Comparison of ENCODE assay signal across 1 cellular context in the genomic region with DNA sequence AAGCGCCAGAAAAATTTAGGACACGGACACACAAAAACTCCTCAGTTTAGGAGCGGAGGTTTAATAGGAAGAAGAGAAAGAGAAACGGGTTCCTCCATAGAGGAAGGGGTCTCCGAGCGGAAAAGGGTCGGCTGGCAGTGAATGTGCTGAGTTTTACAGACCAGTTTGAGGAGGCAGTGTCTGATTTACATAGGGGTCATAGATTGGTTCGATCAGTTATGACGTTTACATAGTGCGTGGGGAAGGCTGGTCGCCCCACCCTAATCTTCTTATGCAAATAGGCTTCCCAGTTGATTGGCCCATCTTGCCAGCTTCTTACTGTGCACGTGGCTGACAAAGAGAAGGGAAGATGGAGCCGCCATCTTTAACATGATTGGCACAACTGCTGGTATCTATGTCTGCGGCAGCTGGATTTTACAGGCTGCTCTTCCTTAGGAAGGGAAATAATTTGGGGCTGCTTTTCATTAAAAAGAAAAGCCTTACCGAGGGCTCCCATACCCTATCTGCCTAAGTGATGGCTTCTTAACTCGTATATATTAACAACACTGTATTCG.
A peak's percentile ranks its signal among the peaks of the same experiment; 100 is the strongest.
TF ChIP-seq lines count a peak whose summit lies in the region.

No MANE protein-coding gene starts in this region.

TF ChIP-seq in HEK293, 187 proteins besides CTCF, POLR2A, EP300 and RAD21 (continued from another document):
- no peak for TF ChIP-seq ZNF211 (tag by site-specific recombination; IDR thresholded peaks at IDR 0.05; ENCODE audit: low read depth)
- peak; percentile 89 for TF ChIP-seq ZNF629 (tag by site-specific recombination; IDR thresholded peaks at IDR 0.05)
- TF ChIP-seq, protein P1, sequence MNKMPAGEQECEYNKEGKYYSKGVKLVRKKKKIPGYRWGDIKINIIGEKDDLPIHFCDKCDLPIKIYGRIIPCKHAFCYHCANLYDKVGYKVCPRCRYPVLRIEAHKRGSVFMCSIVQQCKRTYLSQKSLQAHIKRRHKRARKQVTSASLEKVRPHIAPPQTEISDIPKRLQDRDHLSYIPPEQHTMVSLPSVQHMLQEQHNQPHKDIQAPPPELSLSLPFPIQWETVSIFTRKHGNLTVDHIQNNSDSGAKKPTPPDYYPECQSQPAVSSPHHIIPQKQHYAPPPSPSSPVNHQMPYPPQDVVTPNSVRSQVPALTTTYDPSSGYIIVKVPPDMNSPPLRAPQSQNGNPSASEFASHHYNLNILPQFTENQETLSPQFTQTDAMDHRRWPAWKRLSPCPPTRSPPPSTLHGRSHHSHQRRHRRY (tag by site-specific recombination; IDR thresholded peaks at IDR 0.05): 0 out of 2 replicates have a peak, but pooled peaks have one; percentile 55
- TF ChIP-seq, protein P2, sequence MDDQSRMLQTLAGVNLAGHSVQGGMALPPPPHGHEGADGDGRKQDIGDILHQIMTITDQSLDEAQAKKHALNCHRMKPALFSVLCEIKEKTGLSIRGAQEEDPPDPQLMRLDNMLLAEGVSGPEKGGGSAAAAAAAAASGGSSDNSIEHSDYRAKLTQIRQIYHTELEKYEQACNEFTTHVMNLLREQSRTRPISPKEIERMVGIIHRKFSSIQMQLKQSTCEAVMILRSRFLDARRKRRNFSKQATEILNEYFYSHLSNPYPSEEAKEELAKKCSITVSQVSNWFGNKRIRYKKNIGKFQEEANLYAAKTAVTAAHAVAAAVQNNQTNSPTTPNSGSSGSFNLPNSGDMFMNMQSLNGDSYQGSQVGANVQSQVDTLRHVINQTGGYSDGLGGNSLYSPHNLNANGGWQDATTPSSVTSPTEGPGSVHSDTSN (CRISPR knock-in tag; IDR thresholded peaks at IDR 0.05): no peak
- peak; percentile 56; the same call in 1 of the 2 replicates for TF ChIP-seq SP3 (tag by site-specific recombination; IDR thresholded peaks at IDR 0.05)
- TF ChIP-seq ZNF664 (tag by site-specific recombination; IDR thresholded peaks at IDR 0.05): no peak; the same call in 1 of the 2 replicates
- peak; percentile 23 for TF ChIP-seq ZXDB (tag by site-specific recombination; IDR thresholded peaks at IDR 0.05)
- TF ChIP-seq ZNF707 (tag by site-specific recombination; IDR thresholded peaks at IDR 0.05): no peak
- TF ChIP-seq, protein P3, sequence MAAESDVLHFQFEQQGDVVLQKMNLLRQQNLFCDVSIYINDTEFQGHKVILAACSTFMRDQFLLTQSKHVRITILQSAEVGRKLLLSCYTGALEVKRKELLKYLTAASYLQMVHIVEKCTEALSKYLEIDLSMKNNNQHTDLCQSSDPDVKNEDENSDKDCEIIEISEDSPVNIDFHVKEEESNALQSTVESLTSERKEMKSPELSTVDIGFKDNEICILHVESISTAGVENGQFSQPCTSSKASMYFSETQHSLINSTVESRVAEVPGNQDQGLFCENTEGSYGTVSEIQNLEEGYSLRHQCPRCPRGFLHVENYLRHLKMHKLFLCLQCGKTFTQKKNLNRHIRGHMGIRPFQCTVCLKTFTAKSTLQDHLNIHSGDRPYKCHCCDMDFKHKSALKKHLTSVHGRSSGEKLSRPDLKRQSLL (tag by site-specific recombination; IDR thresholded peaks at IDR 0.05): peak; percentile 65; the same call in 1 of the 2 replicates
